1 cellular context compared by ENCODE assay signal in genomic region chr11:46378811-46379482, GRCh38.
TF ChIP-seq lines count a peak whose summit lies in the region.

No MANE protein-coding gene starts in this region.

TF ChIP-seq in K562, 482 proteins besides CTCF, POLR2A, EP300 and RAD21 (continues in another document):
- TF ChIP-seq POLR2AphosphoS5 (IDR thresholded peaks at IDR 0.05; ENCODE audit: control insufficient read depth, insufficient read depth, low read depth, low read length) (no peak), KAT7 (CRISPR knock-in tag; IDR thresholded peaks at IDR 0.05; ENCODE audit: borderline replicate concordance) (no peak), ZKSCAN3 (CRISPR knock-in tag; IDR thresholded peaks at IDR 0.05) (no peak), CSDE1 (IDR thresholded peaks at IDR 0.05) (no peak), NR2C1 (IDR thresholded peaks at IDR 0.05) (no peak), NR2C1 (tag; IDR thresholded peaks at IDR 0.05) (peak; percentile 56), ETS2 (tag; IDR thresholded peaks at IDR 0.05; ENCODE audit: borderline replicate concordance, poor library complexity, severe bottlenecking) (no peak), MIER1 (IDR thresholded peaks at IDR 0.05; ENCODE audit: low read depth) (no peak), USF1 (CRISPR knock-in tag; IDR thresholded peaks at IDR 0.05) (no peak), ZNF830 (CRISPR knock-in tag; IDR thresholded peaks at IDR 0.05) (no peak), HDAC6 (IDR thresholded peaks at IDR 0.05; ENCODE audit: low read depth, low read length) (no peak), ZSCAN29 (IDR thresholded peaks at IDR 0.05) (no peak), ESRRA (IDR thresholded peaks at IDR 0.05; ENCODE audit: borderline replicate concordance, low read depth) (no peak), ZNF217 (CRISPR knock-in tag; IDR thresholded peaks at IDR 0.05) (no peak), SMAD4 (CRISPR knock-in tag; conservative IDR thresholded peaks at IDR 0.05) (no peak), MED1 (CRISPR knock-in tag; IDR thresholded peaks at IDR 0.05; ENCODE audit: borderline replicate concordance) (no peak), SMAD2 (IDR thresholded peaks at IDR 0.05; ENCODE audit: low read depth, low read length) (no peak), PRDM10 (IDR thresholded peaks at IDR 0.05; ENCODE audit: partially characterized antibody) (no peak), HMBOX1 (IDR thresholded peaks at IDR 0.05) (no peak), SP1 (CRISPR knock-in tag; IDR thresholded peaks at IDR 0.05) (0 out of 2 replicates have a peak, but pooled peaks have one; percentile 23), FIP1L1 (IDR thresholded peaks at IDR 0.05; ENCODE audit: low read depth, low read length, poor library complexity, severe bottlenecking) (peak; percentile 1), MEIS2 (IDR thresholded peaks at IDR 0.05; ENCODE audit: partially characterized antibody) (peak; percentile 48), GATAD2B (IDR thresholded peaks at IDR 0.05; ENCODE audit: borderline replicate concordance) (no peak), XRCC5 (IDR thresholded peaks at IDR 0.05; ENCODE audit: low read depth, low read length) (no peak), TGIF2 (CRISPR knock-in tag; IDR thresholded peaks at IDR 0.05) (no peak), GTF2E2 (tag; IDR thresholded peaks at IDR 0.05) (no peak), NR2C2 (CRISPR knock-in tag; IDR thresholded peaks at IDR 0.05) (no peak), NR2C2 (tag; IDR thresholded peaks at IDR 0.05) (peak; percentile 55), HNRNPUL1 (IDR thresholded peaks at IDR 0.05; ENCODE audit: low read length) (no peak), ZNF134 (CRISPR knock-in tag; conservative IDR thresholded peaks at IDR 0.05) (no peak), HNRNPLL (IDR thresholded peaks at IDR 0.05; ENCODE audit: low read depth, low read length, poor library complexity, severe bottlenecking) (no peak), AFF1 (IDR thresholded peaks at IDR 0.05; ENCODE audit: low read depth in 1 of 2, partially characterized antibody in 2 of 2) (no peak), ZNF766 (CRISPR knock-in tag; conservative IDR thresholded peaks at IDR 0.05) (no peak), ZNF75A (CRISPR knock-in tag; IDR thresholded peaks at IDR 0.05) (no peak), GATAD2A (IDR thresholded peaks at IDR 0.05) (no peak), RFX1 (IDR thresholded peaks at IDR 0.05) (no peak), GABPA (tag; conservative IDR thresholded peaks at IDR 0.05; ENCODE audit: low read depth) (0 out of 2 replicates have a peak, but pooled peaks have one; percentile 15), IRF1 (CRISPR knock-in tag; IDR thresholded peaks at IDR 0.05; ENCODE audit: borderline replicate concordance) (no peak), NBN (IDR thresholded peaks at IDR 0.05; ENCODE audit: low read depth) (no peak), TBP (optimal IDR thresholded peaks at IDR 0.05; ENCODE audit: low read depth, low read length) (no peak), MBD2 (IDR thresholded peaks at IDR 0.05; ENCODE audit: borderline replicate concordance, low read depth) (no peak)
- TF ChIP-seq, protein P1, sequence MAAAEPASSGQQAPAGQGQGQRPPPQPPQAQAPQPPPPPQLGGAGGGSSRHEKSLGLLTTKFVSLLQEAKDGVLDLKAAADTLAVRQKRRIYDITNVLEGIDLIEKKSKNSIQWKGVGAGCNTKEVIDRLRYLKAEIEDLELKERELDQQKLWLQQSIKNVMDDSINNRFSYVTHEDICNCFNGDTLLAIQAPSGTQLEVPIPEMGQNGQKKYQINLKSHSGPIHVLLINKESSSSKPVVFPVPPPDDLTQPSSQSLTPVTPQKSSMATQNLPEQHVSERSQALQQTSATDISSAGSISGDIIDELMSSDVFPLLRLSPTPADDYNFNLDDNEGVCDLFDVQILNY (CRISPR knock-in tag; IDR thresholded peaks at IDR 0.05): no peak
- TF ChIP-seq, protein P2, sequence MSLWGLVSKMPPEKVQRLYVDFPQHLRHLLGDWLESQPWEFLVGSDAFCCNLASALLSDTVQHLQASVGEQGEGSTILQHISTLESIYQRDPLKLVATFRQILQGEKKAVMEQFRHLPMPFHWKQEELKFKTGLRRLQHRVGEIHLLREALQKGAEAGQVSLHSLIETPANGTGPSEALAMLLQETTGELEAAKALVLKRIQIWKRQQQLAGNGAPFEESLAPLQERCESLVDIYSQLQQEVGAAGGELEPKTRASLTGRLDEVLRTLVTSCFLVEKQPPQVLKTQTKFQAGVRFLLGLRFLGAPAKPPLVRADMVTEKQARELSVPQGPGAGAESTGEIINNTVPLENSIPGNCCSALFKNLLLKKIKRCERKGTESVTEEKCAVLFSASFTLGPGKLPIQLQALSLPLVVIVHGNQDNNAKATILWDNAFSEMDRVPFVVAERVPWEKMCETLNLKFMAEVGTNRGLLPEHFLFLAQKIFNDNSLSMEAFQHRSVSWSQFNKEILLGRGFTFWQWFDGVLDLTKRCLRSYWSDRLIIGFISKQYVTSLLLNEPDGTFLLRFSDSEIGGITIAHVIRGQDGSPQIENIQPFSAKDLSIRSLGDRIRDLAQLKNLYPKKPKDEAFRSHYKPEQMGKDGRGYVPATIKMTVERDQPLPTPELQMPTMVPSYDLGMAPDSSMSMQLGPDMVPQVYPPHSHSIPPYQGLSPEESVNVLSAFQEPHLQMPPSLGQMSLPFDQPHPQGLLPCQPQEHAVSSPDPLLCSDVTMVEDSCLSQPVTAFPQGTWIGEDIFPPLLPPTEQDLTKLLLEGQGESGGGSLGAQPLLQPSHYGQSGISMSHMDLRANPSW (CRISPR knock-in tag; IDR thresholded peaks at IDR 0.05): no peak
- TF ChIP-seq, protein P3, sequence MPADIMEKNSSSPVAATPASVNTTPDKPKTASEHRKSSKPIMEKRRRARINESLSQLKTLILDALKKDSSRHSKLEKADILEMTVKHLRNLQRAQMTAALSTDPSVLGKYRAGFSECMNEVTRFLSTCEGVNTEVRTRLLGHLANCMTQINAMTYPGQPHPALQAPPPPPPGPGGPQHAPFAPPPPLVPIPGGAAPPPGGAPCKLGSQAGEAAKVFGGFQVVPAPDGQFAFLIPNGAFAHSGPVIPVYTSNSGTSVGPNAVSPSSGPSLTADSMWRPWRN (IDR thresholded peaks at IDR 0.05; ENCODE audit: low read depth): no peak
- TF ChIP-seq, protein P4, sequence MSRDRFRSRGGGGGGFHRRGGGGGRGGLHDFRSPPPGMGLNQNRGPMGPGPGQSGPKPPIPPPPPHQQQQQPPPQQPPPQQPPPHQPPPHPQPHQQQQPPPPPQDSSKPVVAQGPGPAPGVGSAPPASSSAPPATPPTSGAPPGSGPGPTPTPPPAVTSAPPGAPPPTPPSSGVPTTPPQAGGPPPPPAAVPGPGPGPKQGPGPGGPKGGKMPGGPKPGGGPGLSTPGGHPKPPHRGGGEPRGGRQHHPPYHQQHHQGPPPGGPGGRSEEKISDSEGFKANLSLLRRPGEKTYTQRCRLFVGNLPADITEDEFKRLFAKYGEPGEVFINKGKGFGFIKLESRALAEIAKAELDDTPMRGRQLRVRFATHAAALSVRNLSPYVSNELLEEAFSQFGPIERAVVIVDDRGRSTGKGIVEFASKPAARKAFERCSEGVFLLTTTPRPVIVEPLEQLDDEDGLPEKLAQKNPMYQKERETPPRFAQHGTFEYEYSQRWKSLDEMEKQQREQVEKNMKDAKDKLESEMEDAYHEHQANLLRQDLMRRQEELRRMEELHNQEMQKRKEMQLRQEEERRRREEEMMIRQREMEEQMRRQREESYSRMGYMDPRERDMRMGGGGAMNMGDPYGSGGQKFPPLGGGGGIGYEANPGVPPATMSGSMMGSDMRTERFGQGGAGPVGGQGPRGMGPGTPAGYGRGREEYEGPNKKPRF (IDR thresholded peaks at IDR 0.05; ENCODE audit: low read depth, low read length): no peak
- TF ChIP-seq, protein P5, sequence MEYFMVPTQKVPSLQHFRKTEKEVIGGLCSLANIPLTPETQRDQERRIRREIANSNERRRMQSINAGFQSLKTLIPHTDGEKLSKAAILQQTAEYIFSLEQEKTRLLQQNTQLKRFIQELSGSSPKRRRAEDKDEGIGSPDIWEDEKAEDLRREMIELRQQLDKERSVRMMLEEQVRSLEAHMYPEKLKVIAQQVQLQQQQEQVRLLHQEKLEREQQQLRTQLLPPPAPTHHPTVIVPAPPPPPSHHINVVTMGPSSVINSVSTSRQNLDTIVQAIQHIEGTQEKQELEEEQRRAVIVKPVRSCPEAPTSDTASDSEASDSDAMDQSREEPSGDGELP (CRISPR knock-in tag; IDR thresholded peaks at IDR 0.05; ENCODE audit: borderline replicate concordance): 0 out of 2 replicates have a peak, but pooled peaks have one; percentile 20
- TF ChIP-seq, protein P6, sequence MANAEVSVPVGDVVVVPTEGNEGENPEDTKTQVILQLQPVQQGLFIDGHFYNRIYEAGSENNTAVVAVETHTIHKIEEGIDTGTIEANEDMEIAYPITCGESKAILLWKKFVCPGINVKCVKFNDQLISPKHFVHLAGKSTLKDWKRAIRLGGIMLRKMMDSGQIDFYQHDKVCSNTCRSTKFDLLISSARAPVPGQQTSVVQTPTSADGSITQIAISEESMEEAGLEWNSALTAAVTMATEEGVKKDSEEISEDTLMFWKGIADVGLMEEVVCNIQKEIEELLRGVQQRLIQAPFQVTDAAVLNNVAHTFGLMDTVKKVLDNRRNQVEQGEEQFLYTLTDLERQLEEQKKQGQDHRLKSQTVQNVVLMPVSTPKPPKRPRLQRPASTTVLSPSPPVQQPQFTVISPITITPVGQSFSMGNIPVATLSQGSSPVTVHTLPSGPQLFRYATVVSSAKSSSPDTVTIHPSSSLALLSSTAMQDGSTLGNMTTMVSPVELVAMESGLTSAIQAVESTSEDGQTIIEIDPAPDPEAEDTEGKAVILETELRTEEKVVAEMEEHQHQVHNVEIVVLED (CRISPR knock-in tag; IDR thresholded peaks at IDR 0.05): no peak
